ENCODE assay signal across 15 cellular contexts in the genomic region with DNA sequence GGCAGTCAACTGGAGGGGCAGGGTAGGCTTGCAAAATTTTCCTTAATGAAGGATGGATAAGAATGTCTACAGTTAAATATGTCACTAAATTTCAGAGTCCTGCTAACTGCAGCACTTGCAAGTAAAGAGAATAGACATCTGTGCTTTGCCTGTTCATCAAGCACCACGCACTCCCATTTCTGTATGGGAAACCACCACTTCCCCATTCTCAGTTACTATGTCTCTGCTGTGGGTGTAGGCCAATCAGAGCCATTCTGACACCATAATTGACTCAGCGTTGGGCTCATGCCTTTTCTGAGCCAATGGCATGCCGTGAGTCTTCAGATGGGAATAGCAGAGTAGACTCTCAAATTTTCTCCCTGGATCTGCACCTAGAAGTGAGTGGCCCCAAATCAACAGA.
A peak's percentile ranks its signal among the peaks of the same experiment; 100 is the strongest.
DNase-seq lines count a peak whose midpoint lies in the region; ATAC-seq and TF ChIP-seq lines count a peak whose summit lies in the region.
"Had no signal": no experiment of that assay in that cellular context is flagged by ENCODE, and none has a peak within 500 bp of the region (broad histone marks: within the 10 kb centered on the region; RNA-seq: fewer than 3 reads in every experiment).

No MANE protein-coding gene starts in this region.

- no peaks in the 10 kb centered on the region for H3K27me3 Mint-ChIP-seq in glutamatergic neuron (ENCODE audit: unreplicated experiment)
- H3K27me3 Mint-ChIP-seq in Caco-2 (ENCODE audit: insufficient read depth, unreplicated experiment), result peaks cover 2% of the 10 kb centered on the region
- H3K27me3 Mint-ChIP-seq: central memory CD8-positive, alpha-beta T cell had no signal

- H3K27me3 ChIP-seq in Caco-2 (replicated peaks; ENCODE audit: control insufficient read depth, insufficient read depth, low read length), result no peaks in the 10 kb centered on the region

- no peaks in the 10 kb centered on the region for H3K36me3 ChIP-seq in Caco-2 (ENCODE audit: control insufficient read depth, insufficient read depth, low read length)

- peak; percentile 14 for DNase-seq in KBM-7
- DNase-seq in glutamatergic neuron, result no peak
- no peak for DNase-seq in foreskin melanocyte
- no peak for DNase-seq in Caco-2
- no peak for DNase-seq in activated CD4-positive, alpha-beta T cell treated with anti-CD3 and anti-CD28 coated beads, Interleukin-2, amount 50 U/mL, for 48 hours
- DNase-seq: activated naive CD4-positive, alpha-beta T cell treated with anti-CD3 and anti-CD28 coated beads, Interleukin-2, amount 50 U/mL, for 16 hours; erythroblast; mammary epithelial cell; NCI-H2081; T-helper 1 cell had no signal

- ATAC-seq in GM18511 (IDR thresholded peaks at IDR 0.05; ENCODE audit: unreplicated experiment) (peak; percentile 85), GM21423 (IDR thresholded peaks at IDR 0.05; ENCODE audit: unreplicated experiment) (peak; percentile 74), HG02973 (IDR thresholded peaks at IDR 0.05; ENCODE audit: unreplicated experiment) (peak; percentile 95)
- ATAC-seq: HepG2 had no signal

- no peaks in the 10 kb centered on the region for H3K9me3 ChIP-seq in Caco-2

- in situ Hi-C loops in KBM-7 (cut with MboI; ENCODE audit: low pct_unique_long_range_greater_than_20kb, low sequenced_read_pairs), result no loop called here

- H3K36me3 Mint-ChIP-seq in glutamatergic neuron (ENCODE audit: unreplicated experiment), result no peaks in the 10 kb centered on the region
- H3K36me3 Mint-ChIP-seq in Caco-2 (ENCODE audit: insufficient read depth, unreplicated experiment), result no peaks in the 10 kb centered on the region

- H3K4me3 Mint-ChIP-seq in glutamatergic neuron (ENCODE audit: unreplicated experiment) (no peak overlapping the region), Caco-2 (ENCODE audit: unreplicated experiment) (no peak overlapping the region)
- H3K4me3 Mint-ChIP-seq: central memory CD8-positive, alpha-beta T cell had no signal

- TF ChIP-seq CTCF in glutamatergic neuron (IDR thresholded peaks at IDR 0.05; ENCODE audit: partially characterized antibody, unreplicated experiment) (no peak), Caco-2 (IDR thresholded peaks at IDR 0.05; ENCODE audit: insufficient read depth in 1 of 2, low read depth in 1 of 2, low read length in 1 of 2, severe bottlenecking in 1 of 2, unreplicated experiment in 1 of 2) (no peak)

- H3K4me1 Mint-ChIP-seq in glutamatergic neuron (ENCODE audit: low read depth, unreplicated experiment) (peaks cover 6% of the 10 kb centered on the region), Caco-2 (ENCODE audit: low read depth, unreplicated experiment) (no peaks in the 10 kb centered on the region)
- H3K4me1 Mint-ChIP-seq: central memory CD8-positive, alpha-beta T cell had no signal

- POLR2A ChIA-PET in Caco-2 (lab: Charles Lee), result no interaction called here

- BruUV-seq in Caco-2 (replicated peaks; lab: Mats Ljungman, UMichigan), result no TSS peak

- intact Hi-C loops in Caco-2 (cut with micrococcal nuclease; ENCODE audit: unreplicated experiment), result no loop called here

- no peak overlapping the region for H3K4me3 ChIP-seq in Caco-2 (ENCODE audit: low read depth, low read length)

- H3K9me3 Mint-ChIP-seq in glutamatergic neuron (ENCODE audit: unreplicated experiment), result peaks cover 3% of the 10 kb centered on the region
- no peaks in the 10 kb centered on the region for H3K9me3 Mint-ChIP-seq in Caco-2 (ENCODE audit: unreplicated experiment)

- no peaks in the 10 kb centered on the region for H3K4me1 ChIP-seq in Caco-2

- no peak overlapping the region for H3K27ac Mint-ChIP-seq in glutamatergic neuron (ENCODE audit: unreplicated experiment)
- no peak overlapping the region for H3K27ac Mint-ChIP-seq in Caco-2 (ENCODE audit: unreplicated experiment)

- CTCF ChIA-PET in Caco-2 (lab: Charles Lee), result no interaction called here
